Comparison of ENCODE assay signal across 8 cellular contexts in genomic region chr10:22713853-22714523, GRCh38. TPM values are rescaled to one million over a fixed set of nuclear protein-coding genes. Genes with fewer than 3 reads are reported as not detected.
DNase-seq lines count a peak whose midpoint lies in the region; ATAC-seq and TF ChIP-seq lines count a peak whose summit lies in the region.

No MANE protein-coding gene starts in this region.

- H3K27ac ChIP-seq in BLaER1 treated with 17β-estradiol and CSF1 and Interleukin-3, amounts not matched to agents 10 nM and 100 nM = peak overlapping the region; percentile 78 to 91 (median 85)
- no peak overlapping the region for H3K27ac ChIP-seq in HUES64 (ENCODE audit: low read depth, low read length)
- H3K27ac ChIP-seq in VCaP = peak overlapping the region; percentile 47; the same call in 1 of the 2 replicates
- peak overlapping the region; percentile 62 to 81 for H3K27ac ChIP-seq in mucosa of rectum (ENCODE audit: low read depth in 2 of 2, low read length in 2 of 2)
- peak overlapping the region; percentile 70 to 76 for H3K27ac ChIP-seq in testis

- 0 out of 22 replicates have a peak, but pooled peaks cover 0 to under 1% (median 0%) of the 10 kb centered on the region in 11 experiments for H3K9me3 ChIP-seq in BLaER1 treated with 17β-estradiol and CSF1 and Interleukin-3, amounts not matched to agents 10 nM and 100 nM (replicated peaks in 1 of 11)
- H3K9me3 ChIP-seq in HUES64 (ENCODE audit: insufficient read depth, low read depth, low read length) (no peaks in the 10 kb centered on the region), mucosa of rectum (ENCODE audit: control insufficient read depth in 2 of 2, low read length in 2 of 2) (no peaks in the 10 kb centered on the region), testis (no peaks in the 10 kb centered on the region)

- peak; percentile 28 for ATAC-seq in GM21390 (IDR thresholded peaks at IDR 0.05; ENCODE audit: unreplicated experiment)

- no peaks in the 10 kb centered on the region for H3K36me3 ChIP-seq in BLaER1 treated with 17β-estradiol and CSF1 and Interleukin-3, amounts not matched to agents 10 nM and 100 nM
- H3K36me3 ChIP-seq in HUES64 (ENCODE audit: insufficient read depth, low read length) = no peaks in the 10 kb centered on the region
- no peaks in the 10 kb centered on the region for H3K36me3 ChIP-seq in mucosa of rectum (ENCODE audit: control insufficient read depth in 2 of 2, insufficient read depth in 2 of 2, low read length in 2 of 2)
- no peaks in the 10 kb centered on the region for H3K36me3 ChIP-seq in testis (ENCODE audit: low read depth, missing control alignments)

- DNase-seq in effector CD4-positive, alpha-beta T cell = peak; percentile 31
- peak; percentile 19 for DNase-seq in testis
- no peak for DNase-seq in globus pallidus (ENCODE audit: low spot score)

- peaks cover 37 to 52% (median 49%) of the 10 kb centered on the region in 11 experiments for H4K20me1 ChIP-seq in BLaER1 treated with 17β-estradiol and CSF1 and Interleukin-3, amounts not matched to agents 10 nM and 100 nM

- peak overlapping the region; percentile 81 to 98 (median 92) for H3K4me3 ChIP-seq in BLaER1 treated with 17β-estradiol and CSF1 and Interleukin-3, amounts not matched to agents 10 nM and 100 nM
- H3K4me3 ChIP-seq in HUES64 (ENCODE audit: low read length) (peak overlapping the region; percentile 82), mucosa of rectum (ENCODE audit: low read length in 2 of 2) (peak overlapping the region; percentile 72 to 92), testis (peak overlapping the region; percentile 70 to 92)

- TF ChIP-seq POLR2A in testis (IDR thresholded peaks at IDR 0.05) = no peak

- H3K27me3 ChIP-seq in BLaER1 treated with 17β-estradiol and CSF1 and Interleukin-3, amounts not matched to agents 10 nM and 100 nM = peaks cover 0 to 46% (median 29%) of the 10 kb centered on the region in 11 experiments; a peak in 20 of 22 replicates
- peaks cover 28% of the 10 kb centered on the region for H3K27me3 ChIP-seq in HUES64 (ENCODE audit: insufficient read depth, low read length)
- H3K27me3 ChIP-seq in mucosa of rectum (ENCODE audit: control insufficient read depth in 2 of 2, insufficient read depth in 2 of 2, low read length in 2 of 2) = no peaks in the 10 kb centered on the region
- H3K27me3 ChIP-seq in testis = no peaks in the 10 kb centered on the region

- TF ChIP-seq CTCF in VCaP (conservative IDR thresholded peaks at IDR 0.05) (no peak), testis (IDR thresholded peaks at IDR 0.05) (no peak)

- WGBS in HUES64 = under 1% methylated on average over 75 of the region's 75 CpGs
- WGBS in testis, 2 donors = 0% methylated on average over 1 to 64 of the region's 75 CpGs

- H3K4me1 ChIP-seq in BLaER1 treated with 17β-estradiol and CSF1 and Interleukin-3, amounts not matched to agents 10 nM and 100 nM = peaks cover 20 to 44% (median 22%) of the 10 kb centered on the region in 10 experiments; a peak in 19 of 20 replicates
- peaks cover 22% of the 10 kb centered on the region for H3K4me1 ChIP-seq in HUES64 (ENCODE audit: insufficient read depth, low read length)
- H3K4me1 ChIP-seq in mucosa of rectum (ENCODE audit: control insufficient read depth in 2 of 2, insufficient read depth in 2 of 2, low read length in 2 of 2) = peaks cover 9% of the 10 kb centered on the region in 2 donors
- H3K4me1 ChIP-seq in testis = peaks cover 3% of the 10 kb centered on the region

- peak overlapping the region; percentile 83 to 100 (median 98) for H3K4me2 ChIP-seq in BLaER1 treated with 17β-estradiol and CSF1 and Interleukin-3, amounts not matched to agents 10 nM and 100 nM

- intact Hi-C loops in testis (cut with DNase I; ENCODE audit: low total_unique reads) = no loop called here

- peak overlapping the region; percentile 82 to 93 (median 89) for H3K9ac ChIP-seq in BLaER1 treated with 17β-estradiol and CSF1 and Interleukin-3, amounts not matched to agents 10 nM and 100 nM
- H3K9ac ChIP-seq in HUES64 (ENCODE audit: low read depth, low read length) (peak overlapping the region; percentile 63), mucosa of rectum (ENCODE audit: low read depth in 1 of 2, low read length in 2 of 2) (peak overlapping the region; percentile 78 to 86)

RNA-seq across cellular contexts. Expression of gene PIP4K2A, which starts 0.4 kb away (rescaled TPM):
- 22.0 TPM for polyA plus RNA-seq in HUES64 (2013, experiment 1 of 2)
- 22.4 TPM for polyA plus RNA-seq in HUES64 (2013, experiment 2 of 2)
- total RNA-seq in testis = 10 to 100 TPM; 12.6 to 15.8 TPM
- polyA plus RNA-seq in testis (ENCODE audit: insufficient read depth, low read depth, low replicate concordance) = 26.0 TPM
